In genomic region chr17:45575126-45575885, GRCh38 we compare ENCODE assay signal across 18 cellular contexts.
DNase-seq lines count a peak whose midpoint lies in the region; ATAC-seq, FAIRE-seq and TF ChIP-seq lines count a peak whose summit lies in the region.
"Had no signal": no experiment of that assay in that cellular context is flagged by ENCODE, and none has a peak within 500 bp of the region (broad histone marks: within the 10 kb centered on the region; RNA-seq: fewer than 3 reads in every experiment).

No MANE protein-coding gene starts in this region.

- no peak for FAIRE-seq in frontal cortex (lab: Jason Lieb, UNC)

- no peaks in the 10 kb centered on the region for H3K27me3 ChIP-seq in GM06990 (replicated peaks; ENCODE audit: control insufficient read depth, insufficient read depth, low read length)
- no peaks in the 10 kb centered on the region for H3K27me3 ChIP-seq in trophoblast cell (ENCODE audit: insufficient read depth, low read length)
- no peaks in the 10 kb centered on the region for H3K27me3 ChIP-seq in colonic mucosa
- H3K27me3 ChIP-seq: BLaER1, gastroesophageal sphincter had no signal

- peak overlapping the region; percentile 71 for H3K27ac Mint-ChIP-seq in HFFc6
- H3K27ac Mint-ChIP-seq in central memory CD8-positive, alpha-beta T cell (ENCODE audit: low read depth), result peak overlapping the region; percentile 29
- H3K27ac Mint-ChIP-seq: T-helper 2 cell treated with Interferon-gamma antibody and Interleukin-4, amounts not matched to agents 5 μg/mL and 100 μg/mL, for 36 hours had no signal

- H3K18ac ChIP-seq in trophoblast cell (ENCODE audit: low read length), result no peak overlapping the region

- H3K36me3 ChIP-seq in GM06990 (ENCODE audit: control insufficient read depth, insufficient read depth, low read length) (peaks cover 4% of the 10 kb centered on the region), trophoblast cell (ENCODE audit: control insufficient read depth in 1 of 2, insufficient read depth in 2 of 2, low read length in 2 of 2) (no peaks in the 10 kb centered on the region), colonic mucosa (no peaks in the 10 kb centered on the region)
- H3K36me3 ChIP-seq: gastroesophageal sphincter, lower lobe of right lung, prostate gland had no signal

- H3K79me2 ChIP-seq in trophoblast cell (ENCODE audit: control insufficient read depth, insufficient read depth, low read length, poor library complexity), result peaks cover 3% of the 10 kb centered on the region

- no peak for ATAC-seq in central memory CD8-positive, alpha-beta T cell (replicated peaks; ENCODE audit: extremely low read depth, poor library complexity, severe bottlenecking)
- ATAC-seq: gastroesophageal sphincter; naive thymus-derived CD8-positive, alpha-beta T cell had no signal

- WGBS in trophoblast cell (ENCODE audit: extremely low coverage, insufficient coverage, insufficient read length), result no CpG with 5 or more reads among the region's 1 CpG

- no peak overlapping the region for H3K4me2 ChIP-seq in trophoblast cell (ENCODE audit: low read length)
- H3K4me2 ChIP-seq: BLaER1 had no signal

- peak overlapping the region; percentile 12 for H3K4ac ChIP-seq in trophoblast cell (ENCODE audit: low read depth, low read length)

- H4K12ac ChIP-seq in trophoblast cell (ENCODE audit: low read depth, low read length), result no peak overlapping the region

- no peak overlapping the region for H3K27ac ChIP-seq in trophoblast cell (ENCODE audit: low read depth, low read length)
- H3K27ac ChIP-seq in colonic mucosa, result no peak overlapping the region
- H3K27ac ChIP-seq: BLaER1, lower lobe of right lung had no signal

- H2BK12ac ChIP-seq in trophoblast cell (ENCODE audit: low read length), result no peak overlapping the region

- no peak overlapping the region for H4K91ac ChIP-seq in trophoblast cell (ENCODE audit: low read depth, low read length)

- no peaks in the 10 kb centered on the region for H3K4me1 ChIP-seq in trophoblast cell (ENCODE audit: control insufficient read depth in 1 of 2, insufficient read depth in 2 of 2, low read length in 2 of 2)
- peaks cover 4% of the 10 kb centered on the region for H3K4me1 ChIP-seq in colonic mucosa
- H3K4me1 ChIP-seq: BLaER1, HAP-1, prostate gland had no signal

- H3K36me3 Mint-ChIP-seq in HFFc6 (ENCODE audit: low read depth), result no peaks in the 10 kb centered on the region
- H3K36me3 Mint-ChIP-seq in central memory CD8-positive, alpha-beta T cell (ENCODE audit: insufficient read depth), result peaks cover 8% of the 10 kb centered on the region

- H3K14ac ChIP-seq in trophoblast cell (ENCODE audit: low read length), result no peak overlapping the region

- intact Hi-C loops in colonic mucosa (cut with DNase I), result no loop called here

- H3K9me3 ChIP-seq in trophoblast cell (ENCODE audit: insufficient read depth, low read depth, low read length), result no peaks in the 10 kb centered on the region
- no peaks in the 10 kb centered on the region for H3K9me3 ChIP-seq in colonic mucosa
- H3K9me3 ChIP-seq: BLaER1, gastroesophageal sphincter, HAP-1, lower lobe of right lung, prostate gland had no signal

- no peak overlapping the region for H2BK120ac ChIP-seq in trophoblast cell (ENCODE audit: insufficient read depth, low read length, poor library complexity)

- H3K4me3 ChIP-seq in GM06990 (replicated peaks; ENCODE audit: low read depth, low read length) (no peak overlapping the region), trophoblast cell (ENCODE audit: low read depth, low read length) (no peak overlapping the region), colonic mucosa (no peak overlapping the region)
- H3K4me3 ChIP-seq: BLaER1, gastroesophageal sphincter, HAP-1, lower lobe of right lung, prostate gland had no signal

- no peak overlapping the region for H2BK5ac ChIP-seq in trophoblast cell (ENCODE audit: low read depth, low read length, poor library complexity)

- peaks cover 18% of the 10 kb centered on the region for H3K4me1 Mint-ChIP-seq in HFFc6 (ENCODE audit: low read depth)
- peaks cover 62% of the 10 kb centered on the region for H3K4me1 Mint-ChIP-seq in central memory CD8-positive, alpha-beta T cell

- H3K23ac ChIP-seq in trophoblast cell (ENCODE audit: low read length), result no peak overlapping the region

- H4K8ac ChIP-seq in trophoblast cell (ENCODE audit: low read depth, low read length), result no peak overlapping the region

- no peak overlapping the region for H2AK5ac ChIP-seq in trophoblast cell (ENCODE audit: low read length)

- no peak overlapping the region for H2AFZ ChIP-seq in trophoblast cell (ENCODE audit: insufficient read depth, low read length, poor library complexity)

- DNase-seq in GM06990 (ENCODE audit: extremely low read depth, insufficient read length) (peak; percentile 41), HFFc6 (no peak), trophoblast cell (no peak), frontal cortex (ENCODE audit: low spot score in 2 of 2) (no peak), NCI-H226 (no peak), colonic mucosa (no peak)
- no peak for DNase-seq in central memory CD8-positive, alpha-beta T cell (ENCODE audit: low spot score in 2 of 2)
- DNase-seq: activated CD4-positive, alpha-beta T cell treated with anti-CD3 and anti-CD28 coated beads for 48 hours; DMS53; lower lobe of right lung; naive thymus-derived CD8-positive, alpha-beta T cell; NCI-H1417; Right ventricle myocardium superior had no signal

- TF ChIP-seq CTCF in GM06990 (IDR thresholded peaks at IDR 0.05; ENCODE audit: insufficient read depth, low read length, poor library complexity, severe bottlenecking) (no peak), HFFc6 (IDR thresholded peaks at IDR 0.05) (no peak), colonic mucosa (IDR thresholded peaks at IDR 0.05) (no peak)

- no peaks in the 10 kb centered on the region for H3K9me3 Mint-ChIP-seq in HFFc6
- no peaks in the 10 kb centered on the region for H3K9me3 Mint-ChIP-seq in central memory CD8-positive, alpha-beta T cell
- H3K9me3 Mint-ChIP-seq: naive thymus-derived CD8-positive, alpha-beta T cell; T-helper 2 cell treated with Interferon-gamma antibody and Interleukin-4, amounts not matched to agents 5 μg/mL and 100 μg/mL, for 36 hours had no signal

- H3K79me1 ChIP-seq in trophoblast cell (ENCODE audit: low read length), result no peaks in the 10 kb centered on the region

- no peak overlapping the region for H3K9ac ChIP-seq in trophoblast cell (ENCODE audit: low read length)
- no peak overlapping the region for H3K9ac ChIP-seq in colonic mucosa (ENCODE audit: low read depth in 2 of 2, low read length in 2 of 2)
- H3K9ac ChIP-seq: BLaER1 had no signal

- peak overlapping the region; percentile 37; the same call in 1 of the 2 replicates for H3K4me3 Mint-ChIP-seq in HFFc6
- no peak overlapping the region for H3K4me3 Mint-ChIP-seq in central memory CD8-positive, alpha-beta T cell
- H3K4me3 Mint-ChIP-seq: T-helper 2 cell treated with Interferon-gamma antibody and Interleukin-4, amounts not matched to agents 5 μg/mL and 100 μg/mL, for 36 hours had no signal

- H3K27me3 Mint-ChIP-seq in HFFc6 (ENCODE audit: insufficient read depth), result no peaks in the 10 kb centered on the region
- H3K27me3 Mint-ChIP-seq in central memory CD8-positive, alpha-beta T cell, result no peaks in the 10 kb centered on the region
- H3K27me3 Mint-ChIP-seq: naive thymus-derived CD8-positive, alpha-beta T cell had no signal
